Comparison of ENCODE assay signal across 1 cellular context in genomic region chr12:6831450-6831995, GRCh38.
TF ChIP-seq lines count a peak whose summit lies in the region.

No MANE protein-coding gene starts in this region.

TF ChIP-seq in HCT116, 20 proteins besides CTCF, POLR2A, EP300 and RAD21 (continued from another document):
- TF ChIP-seq REST (IDR thresholded peaks at IDR 0.05; ENCODE audit: low read depth): no peak
